8 cellular contexts compared by ENCODE assay signal in the genomic region with DNA sequence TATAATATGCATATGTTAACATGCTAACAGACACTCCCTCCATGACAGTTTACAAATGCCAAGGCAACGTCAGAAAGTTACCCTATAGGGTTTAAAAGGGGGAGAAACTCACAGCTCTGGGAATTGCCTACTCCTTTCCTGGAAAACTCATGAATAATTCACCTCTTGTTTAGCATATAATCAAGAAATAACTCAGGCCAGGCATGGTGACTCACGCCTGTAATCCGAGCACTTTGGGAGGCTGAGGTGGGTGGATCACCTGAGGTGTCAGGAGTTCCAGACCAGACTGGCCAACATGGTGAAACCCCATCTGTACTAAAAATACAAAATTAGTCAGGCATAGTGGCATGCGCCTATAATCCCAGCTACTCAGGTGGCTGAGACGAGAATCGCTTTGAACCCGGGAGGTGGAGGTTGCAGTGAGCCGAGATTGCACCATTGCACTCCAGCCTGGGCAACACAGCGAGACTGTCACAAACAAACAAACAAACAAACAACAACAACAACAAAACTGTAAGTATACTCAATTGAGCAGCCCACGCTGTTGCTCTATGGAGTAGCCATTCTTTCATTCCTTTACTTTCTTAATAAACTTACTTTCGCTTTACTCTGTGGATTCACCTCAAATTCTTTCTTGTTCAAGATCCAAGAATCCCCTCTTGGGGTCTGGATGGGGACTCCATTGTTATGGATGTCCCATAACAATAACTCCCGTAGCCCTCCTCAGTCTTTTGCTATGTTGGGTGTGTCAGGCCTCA. TPM values are rescaled to one million over a fixed set of nuclear protein-coding genes. Genes with fewer than 3 reads are reported as not detected.
DNase-seq lines count a peak whose midpoint lies in the region; TF ChIP-seq lines count a peak whose summit lies in the region.
"Not testable (repeated sequence)": the region's sequence is repeated elsewhere in the genome, so short reads cannot be mapped to it uniquely, and the experiment has no call there.

No MANE protein-coding gene starts in this region.

- not testable (repeated sequence) for TF ChIP-seq RAD21 in Ishikawa (IDR thresholded peaks at IDR 0.05; ENCODE audit: low read depth)

- not testable (repeated sequence) for H3K27me3 ChIP-seq in osteoblast (ENCODE audit: insufficient read depth, low read length)

- TF ChIP-seq CTCF in osteoblast (IDR thresholded peaks at IDR 0.05; ENCODE audit: extremely low read depth, low read depth, low read length): not testable (repeated sequence)

- H3K27ac Mint-ChIP-seq in T-helper 2 cell treated with Interferon-gamma antibody and Interleukin-4, amounts not matched to agents 5 μg/mL and 100 μg/mL, for 36 hours: not testable (repeated sequence)

- DNase-seq in Caki2 (ENCODE audit: low read depth) (peak; percentile 61), amniotic epithelial cell (ENCODE audit: low read depth) (peak; percentile 67), fibroblast of peridontal ligament (ENCODE audit: extremely low read depth) (peak; percentile 10)
- DNase-seq in T-helper 2 cell treated with Interferon-gamma antibody and Interleukin-4, amounts not matched to agents 5 μg/mL and 100 μg/mL, for 36 hours (ENCODE audit: low spot score): peak; percentile 62
- peak; percentile 23 for DNase-seq in activated CD8-positive, alpha-beta memory T cell treated with anti-CD3 and anti-CD28 coated beads, Interleukin-2, amount 50 U/mL, for 24 hours (ENCODE audit: extremely low read depth)
- not testable (repeated sequence) for DNase-seq in osteoblast (ENCODE audit: insufficient read length, low spot score, missing footprints)
- DNase-seq in stimulated activated CD4-positive, alpha-beta T cell treated with anti-CD3 and anti-CD28 coated beads, TNF-alpha, amount 100 ng/mL, for 24 hours (ENCODE audit: low read depth in 3 of 3): peak; percentile 19 to 66 (median 31)

- H3K9me3 Mint-ChIP-seq in T-helper 2 cell treated with Interferon-gamma antibody and Interleukin-4, amounts not matched to agents 5 μg/mL and 100 μg/mL, for 36 hours: not testable (repeated sequence)

- not testable (repeated sequence) for H3K4me2 ChIP-seq in osteoblast (ENCODE audit: insufficient read depth, low read length)

- peak overlapping the region; percentile 6 for H3K27ac ChIP-seq in osteoblast (ENCODE audit: low read depth, low read length)

- H3K36me3 Mint-ChIP-seq in T-helper 2 cell treated with Interferon-gamma antibody and Interleukin-4, amounts not matched to agents 5 μg/mL and 100 μg/mL, for 36 hours (ENCODE audit: low read depth): peaks cover 41% of the 10 kb centered on the region

- not testable (repeated sequence) for TF ChIP-seq EP300 in Ishikawa (IDR thresholded peaks at IDR 0.05; ENCODE audit: borderline replicate concordance)

- H3K79me2 ChIP-seq in osteoblast (ENCODE audit: insufficient read depth, low read length): not testable (repeated sequence)

- H3K27me3 Mint-ChIP-seq in T-helper 2 cell treated with Interferon-gamma antibody and Interleukin-4, amounts not matched to agents 5 μg/mL and 100 μg/mL, for 36 hours (ENCODE audit: low read depth): not testable (repeated sequence)

- not testable (repeated sequence) for H2AFZ ChIP-seq in osteoblast (ENCODE audit: low read length)

- H3K4me1 Mint-ChIP-seq in T-helper 2 cell treated with Interferon-gamma antibody and Interleukin-4, amounts not matched to agents 5 μg/mL and 100 μg/mL, for 36 hours (ENCODE audit: low read depth): not testable (repeated sequence)

- H4K20me1 ChIP-seq in osteoblast (ENCODE audit: insufficient read depth, low read length): not testable (repeated sequence)

- in situ Hi-C loops in Caki2 (cut with HindIII; ENCODE audit: low pct_unique_long_range_greater_than_20kb, low sequenced_read_pairs): not testable (repeated sequence)

- not testable (repeated sequence) for H3K4me1 ChIP-seq in osteoblast (ENCODE audit: insufficient read depth, low read length)

- H3K4me3 ChIP-seq in osteoblast (ENCODE audit: insufficient read depth, low read length): not testable (repeated sequence)

- H3K36me3 ChIP-seq in osteoblast (ENCODE audit: insufficient read depth, low read length): not testable (repeated sequence)

- not testable (repeated sequence) for H3K4me3 Mint-ChIP-seq in T-helper 2 cell treated with Interferon-gamma antibody and Interleukin-4, amounts not matched to agents 5 μg/mL and 100 μg/mL, for 36 hours

- H3K9me3 ChIP-seq in osteoblast (ENCODE audit: low read depth, low read length): not testable (repeated sequence)

TF ChIP-seq in Ishikawa, 13 proteins besides CTCF, POLR2A, EP300 and RAD21:
- 0 out of 2 replicates have a peak, but pooled peaks have one; percentile 9 for TF ChIP-seq YY1 (IDR thresholded peaks at IDR 0.05; ENCODE audit: low read depth)
- peak; percentile 26; the same call in 1 of the 2 replicates for TF ChIP-seq TEAD4 (IDR thresholded peaks at IDR 0.05)
- peak; percentile 74 for TF ChIP-seq EGR1 (IDR thresholded peaks at IDR 0.05)

RNA-seq across cellular contexts. Expression of gene SERBP1, which starts 30.0 kb away (rescaled TPM):
- 185 and 196 TPM in 2 replicates for total RNA-seq in Caki2 (2014; rRNA removed; shearing (Covaris generic); ENCODE audit: low replicate concordance)
- total RNA-seq in osteoblast: 152 and 161 TPM in 2 replicates
